9 cellular contexts compared by ENCODE assay signal in genomic region chr1:26541431-26541815, GRCh38. TPM values are rescaled to one million over a fixed set of nuclear protein-coding genes. Genes with fewer than 3 reads are reported as not detected.
A peak's percentile ranks its signal among the peaks of the same experiment; 100 is the strongest.
DNase-seq lines count a peak whose midpoint lies in the region; ATAC-seq and TF ChIP-seq lines count a peak whose summit lies in the region.
"Had no signal": no experiment of that assay in that cellular context is flagged by ENCODE, and none has a peak within 500 bp of the region (broad histone marks: within the 10 kb centered on the region; RNA-seq: fewer than 3 reads in every experiment).

No MANE protein-coding gene starts in this region.

- CTCF ChIA-PET in activated CD8-positive, alpha-beta T cell treated with anti-CD3 and anti-CD28 coated beads for 36 hours (lab: Charles Lee): interaction anchor here (0.9 to 6.4 kb wide), 17 partner anchors 8 to 259 kb away, joined by 3 to 54 read pairs (median 4); partner anchors contain the start of gene RPS6KA1

- TF ChIP-seq RAD21 in liver (IDR thresholded peaks at IDR 0.05): no peak

- H3K9me3 ChIP-seq in cardiac muscle cell (ENCODE audit: low read depth): no peaks in the 10 kb centered on the region
- H3K9me3 ChIP-seq in liver (ENCODE audit: control insufficient read depth in 4 of 4, low read length in 3 of 4): no peaks in the 10 kb centered on the region
- no peaks in the 10 kb centered on the region for H3K9me3 ChIP-seq in upper lobe of left lung
- H3K9me3 ChIP-seq: BE2C had no signal

- no peak overlapping the region for H3K4me3 ChIP-seq in cardiac muscle cell
- no peak overlapping the region for H3K4me3 ChIP-seq in liver (ENCODE audit: low read depth in 1 of 3, low read length in 3 of 3)
- H3K4me3 ChIP-seq in upper lobe of left lung: no peak overlapping the region

- intact Hi-C loops in cardiac septum (cut with DNase I): no loop called here
- intact Hi-C loops in activated CD8-positive, alpha-beta T cell treated with anti-CD3 and anti-CD28 coated beads for 36 hours (cut with micrococcal nuclease): no loop called here

- H3K4me3 Mint-ChIP-seq in activated CD8-positive, alpha-beta T cell treated with anti-CD3 and anti-CD28 coated beads for 36 hours: peak overlapping the region; percentile 92

- POLR2A ChIA-PET in activated CD8-positive, alpha-beta T cell treated with anti-CD3 and anti-CD28 coated beads for 36 hours (lab: Charles Lee): interaction anchor here (0.9 to 3.2 kb wide), 10 partner anchors 8 to 347 kb away, joined by 3 to 13 read pairs (median 4); partner anchors contain the start of gene RPS6KA1

- WGBS in liver: 81% methylated on average over 7 of the region's 7 CpGs
- WGBS in upper lobe of left lung, 2 donors: 72 to 80% methylated on average over 6 to 7 of the region's 7 CpGs

- H3K36me3 ChIP-seq in cardiac muscle cell: no peaks in the 10 kb centered on the region
- H3K36me3 ChIP-seq in liver (ENCODE audit: control insufficient read depth in 4 of 4, insufficient read depth in 3 of 4, low read depth in 1 of 4, low read length in 3 of 4): no peaks in the 10 kb centered on the region
- H3K36me3 ChIP-seq in upper lobe of left lung: peaks cover 0 to 24% (median 9%) of the 10 kb centered on the region in 4 donors
- H3K36me3 ChIP-seq: BE2C had no signal

- H3K36me3 Mint-ChIP-seq in activated CD8-positive, alpha-beta T cell treated with anti-CD3 and anti-CD28 coated beads for 36 hours (ENCODE audit: low read depth): peaks cover 18% of the 10 kb centered on the region

- peak overlapping the region; percentile 97 for H3K27ac Mint-ChIP-seq in activated CD8-positive, alpha-beta T cell treated with anti-CD3 and anti-CD28 coated beads for 36 hours

- no peaks in the 10 kb centered on the region for H3K9me3 Mint-ChIP-seq in activated CD8-positive, alpha-beta T cell treated with anti-CD3 and anti-CD28 coated beads for 36 hours

- H3K27me3 ChIP-seq in cardiac muscle cell (no peaks in the 10 kb centered on the region), liver (ENCODE audit: control insufficient read depth in 4 of 4, insufficient read depth in 4 of 4, low read length in 3 of 4) (no peaks in the 10 kb centered on the region), upper lobe of left lung (no peaks in the 10 kb centered on the region)
- H3K27me3 ChIP-seq: BE2C had no signal

- H3K4me1 ChIP-seq in cardiac muscle cell (ENCODE audit: low read depth): peaks cover 18% of the 10 kb centered on the region
- peaks cover 0 to 3% (median under 1%) of the 10 kb centered on the region in 4 donors for H3K4me1 ChIP-seq in liver (ENCODE audit: control insufficient read depth in 4 of 4, insufficient read depth in 4 of 4, low read length in 3 of 4)
- peaks cover 39 to 62% (median 52%) of the 10 kb centered on the region in 4 donors for H3K4me1 ChIP-seq in upper lobe of left lung
- H3K4me1 ChIP-seq: BE2C had no signal

- H3K27ac ChIP-seq in cardiac muscle cell: peak overlapping the region; percentile 31
- H3K27ac ChIP-seq in liver (ENCODE audit: low read depth in 1 of 2, low read length in 2 of 2): peak overlapping the region; percentile 78 to 85
- peak overlapping the region; percentile 87 to 93 (median 91) for H3K27ac ChIP-seq in upper lobe of left lung

- TF ChIP-seq CTCF in cardiac muscle cell (IDR thresholded peaks at IDR 0.05; ENCODE audit: low read depth, low read length) (no peak), liver (IDR thresholded peaks at IDR 0.05; ENCODE audit: low read depth, low read length, missing input control) (no peak), upper lobe of left lung (IDR thresholded peaks at IDR 0.05) (no peak)
- no peak for TF ChIP-seq CTCF in activated CD8-positive, alpha-beta T cell treated with anti-CD3 and anti-CD28 coated beads for 36 hours (IDR thresholded peaks at IDR 0.05)

- H3K9ac ChIP-seq in liver (ENCODE audit: low read depth in 1 of 2, low read length in 2 of 2): peak overlapping the region in 1 of 2 donors; percentile 33

- TF ChIP-seq POLR2A in upper lobe of left lung (IDR thresholded peaks at IDR 0.05): no peak

- ATAC-seq in activated CD8-positive, alpha-beta T cell treated with anti-CD3 and anti-CD28 coated beads for 36 hours: no peak
- no peak for ATAC-seq in upper lobe of left lung (ENCODE audit: low FRiP score in 2 of 2)
- ATAC-seq in GM19351 (IDR thresholded peaks at IDR 0.05; ENCODE audit: unreplicated experiment): no peak

- no peak for TF ChIP-seq EP300 in upper lobe of left lung (IDR thresholded peaks at IDR 0.05)

- no peaks in the 10 kb centered on the region for H3K27me3 Mint-ChIP-seq in activated CD8-positive, alpha-beta T cell treated with anti-CD3 and anti-CD28 coated beads for 36 hours

- peaks cover 74% of the 10 kb centered on the region for H3K4me1 Mint-ChIP-seq in activated CD8-positive, alpha-beta T cell treated with anti-CD3 and anti-CD28 coated beads for 36 hours (ENCODE audit: low read depth)

- DNase-seq in cardiac muscle cell (ENCODE audit: low read depth in 1 of 2, low spot score in 1 of 2) (no peak), cardiac septum (ENCODE audit: low spot score) (no peak), upper lobe of left lung (no peak), EL (no peak)
- DNase-seq in activated CD8-positive, alpha-beta T cell treated with anti-CD3 and anti-CD28 coated beads for 36 hours: no peak
- DNase-seq in stimulated activated CD4-positive, alpha-beta T cell treated with anti-CD3 and anti-CD28 coated beads, Interleukin-4, amount 100 ng/mL, for 24 hours: no peak

TF ChIP-seq in liver, 16 proteins besides CTCF, POLR2A, EP300 and RAD21:
- TF ChIP-seq HNF4G (IDR thresholded peaks at IDR 0.05) (no peak), FOXA2 (IDR thresholded peaks at IDR 0.05) (no peak), MAX (IDR thresholded peaks at IDR 0.05) (no peak), FOXA1 (IDR thresholded peaks at IDR 0.05) (no peak), JUND (IDR thresholded peaks at IDR 0.05) (no peak), RXRA (IDR thresholded peaks at IDR 0.05) (no peak)
TF ChIP-seq in liver: peak in this region for 0.

RNA-seq across cellular contexts. Expression of gene RPS6KA1, which starts 11.9 kb away (rescaled TPM):
- 32.4 and 46.2 TPM in 2 replicates for total RNA-seq in cardiac muscle cell
- 22.6 and 26.9 TPM in 2 replicates for polyA plus RNA-seq in cardiac muscle cell
- total RNA-seq in cardiac septum: 3.3 TPM
- total RNA-seq in activated CD8-positive, alpha-beta T cell treated with anti-CD3 and anti-CD28 coated beads for 36 hours: 100 to 1,000 TPM; 139 TPM
- total RNA-seq in liver: 10 to 100 TPM in 1 of 2 donors, 1 to 10 TPM in 1; 9.7 to 26.8 TPM
- 1 to 10 TPM; 4.0 to 5.1 TPM for polyA plus RNA-seq in liver
- total RNA-seq in upper lobe of left lung: 100 to 1,000 TPM in 4 of 6 donors, 10 to 100 TPM in 2; 91.1 to 161 (median 120) TPM

Comparison
In these comparisons a context has a peak if more than half of its experiments do, and no peak if none do; other contexts are left out.
1. H3K27ac ChIP-seq: peak in every context shown above with its lines; median percentile 91 in upper lobe of left lung; 82 in liver; 31 in cardiac muscle cell.